ENCODE assay signal across 9 cellular contexts in the genomic region with DNA sequence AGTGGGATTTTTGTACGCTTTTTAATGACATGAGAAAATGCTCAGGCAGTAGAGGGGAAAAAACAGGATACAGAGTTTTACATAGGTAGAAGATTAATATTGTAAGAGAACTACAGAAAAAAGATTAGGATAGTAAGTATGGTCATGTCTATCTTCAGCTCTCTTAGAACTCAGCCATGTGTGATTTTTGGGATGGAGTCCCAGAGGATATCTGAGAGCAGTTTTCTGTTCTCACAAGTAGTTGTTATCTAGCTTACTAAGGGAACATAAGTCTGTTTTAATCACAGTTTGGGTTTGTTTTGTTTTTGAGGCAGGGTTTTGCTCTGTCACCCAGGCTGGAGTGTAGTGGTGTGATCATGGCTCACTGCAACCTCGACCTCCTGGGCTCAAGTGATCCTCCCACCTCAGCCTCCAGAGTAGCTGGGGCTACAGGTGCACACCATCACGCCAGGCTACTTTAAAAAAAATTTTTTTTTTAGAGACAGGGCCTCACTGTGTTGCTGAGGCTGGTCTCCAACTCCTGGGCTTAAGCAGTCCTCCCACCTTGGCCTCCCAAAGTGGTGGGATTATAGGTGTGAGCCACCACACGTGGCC. TPM values are rescaled to one million over a fixed set of nuclear protein-coding genes. Genes with fewer than 3 reads are reported as not detected.
DNase-seq lines count a peak whose midpoint lies in the region; ATAC-seq and TF ChIP-seq lines count a peak whose summit lies in the region.
"Not testable (repeated sequence)": the region's sequence is repeated elsewhere in the genome, so short reads cannot be mapped to it uniquely, and the experiment has no call there.
"Had no signal": no experiment of that assay in that cellular context is flagged by ENCODE, and none has a peak within 500 bp of the region (broad histone marks: within the 10 kb centered on the region; RNA-seq: fewer than 3 reads in every experiment).

No MANE protein-coding gene starts in this region.

- not testable (repeated sequence) for TF ChIP-seq CTCF in CD8-positive, alpha-beta T cell (IDR thresholded peaks at IDR 0.05); right atrium auricular region (IDR thresholded peaks at IDR 0.05)

- H3K27ac Mint-ChIP-seq in CD8-positive, alpha-beta T cell: peak overlapping the region; percentile 53
- H3K27ac Mint-ChIP-seq in T-helper 2 cell treated with Interferon-gamma antibody and Interleukin-4, amounts not matched to agents 5 μg/mL and 100 μg/mL, for 36 hours: peak overlapping the region; percentile 70
- peak overlapping the region; percentile 28 for H3K27ac Mint-ChIP-seq in activated T-helper 1 cell treated with anti-CD3 and anti-CD28 coated beads, Interleukin-12 subunit alpha, Interleukin-12 subunit beta, Interleukin-2, Interleukin-4 antibody, amounts not matched to agents 30 ng/mL and 10 ng/mL and 1 ng/mL, durations not matched to agents 14 hours and 24 hours and 36 hours
- peak overlapping the region; percentile 71 for H3K27ac Mint-ChIP-seq in dendritic cell treated with granulocyte-macrophage colony-stimulating factor and Interleukin-4, amounts not matched to agents 40 ng/mL and 50 ng/mL, for 4 days
- H3K27ac Mint-ChIP-seq in natural killer cell treated with Interleukin-12 subunit alpha and Interleukin-12 subunit beta and Interleukin-15 and Interleukin-18, amount 100 ng/mL, for 72 hours: peak overlapping the region; percentile 63 to 64
- H3K27ac Mint-ChIP-seq in stimulated activated naive CD8-positive, alpha-beta T cell treated with anti-CD3 and anti-CD28 coated beads, Interleukin-15, Interleukin-2, amounts not matched to agents 100 ng/mL and 50 ng/mL, for 24 hours: peak overlapping the region; percentile 13

- not testable (repeated sequence) for H3K27me3 Mint-ChIP-seq in CD8-positive, alpha-beta T cell (ENCODE audit: low read depth); T-helper 2 cell treated with Interferon-gamma antibody and Interleukin-4, amounts not matched to agents 5 μg/mL and 100 μg/mL, for 36 hours (ENCODE audit: low read depth); activated T-helper 1 cell treated with anti-CD3 and anti-CD28 coated beads, Interleukin-12 subunit alpha, Interleukin-12 subunit beta, Interleukin-2, Interleukin-4 antibody, amounts not matched to agents 30 ng/mL and 10 ng/mL and 1 ng/mL, durations not matched to agents 14 hours and 24 hours and 36 hours (ENCODE audit: insufficient read depth); dendritic cell treated with granulocyte-macrophage colony-stimulating factor and Interleukin-4, amounts not matched to agents 40 ng/mL and 50 ng/mL, for 4 days; natural killer cell treated with Interleukin-12 subunit alpha and Interleukin-12 subunit beta and Interleukin-15 and Interleukin-18, amount 100 ng/mL, for 72 hours; stimulated activated naive CD8-positive, alpha-beta T cell treated with anti-CD3 and anti-CD28 coated beads, Interleukin-15, Interleukin-2, amounts not matched to agents 100 ng/mL and 50 ng/mL, for 24 hours

- POLR2A ChIA-PET in CD8-positive, alpha-beta T cell (lab: Charles Lee): not testable (repeated sequence)

- intact Hi-C loops in CD8-positive, alpha-beta T cell (cut with DNase I, micrococcal nuclease); activated T-helper 1 cell treated with anti-CD3 and anti-CD28 coated beads, Interleukin-12 subunit alpha, Interleukin-12 subunit beta, Interleukin-2, Interleukin-4 antibody, amounts not matched to agents 30 ng/mL and 10 ng/mL and 1 ng/mL, durations not matched to agents 14 hours and 24 hours and 36 hours (cut with micrococcal nuclease); dendritic cell treated with granulocyte-macrophage colony-stimulating factor and Interleukin-4, amounts not matched to agents 40 ng/mL and 50 ng/mL, for 4 days (cut with micrococcal nuclease): not testable (repeated sequence)

- H3K9me3 Mint-ChIP-seq in CD8-positive, alpha-beta T cell; T-helper 2 cell treated with Interferon-gamma antibody and Interleukin-4, amounts not matched to agents 5 μg/mL and 100 μg/mL, for 36 hours; activated T-helper 1 cell treated with anti-CD3 and anti-CD28 coated beads, Interleukin-12 subunit alpha, Interleukin-12 subunit beta, Interleukin-2, Interleukin-4 antibody, amounts not matched to agents 30 ng/mL and 10 ng/mL and 1 ng/mL, durations not matched to agents 14 hours and 24 hours and 36 hours; dendritic cell treated with granulocyte-macrophage colony-stimulating factor and Interleukin-4, amounts not matched to agents 40 ng/mL and 50 ng/mL, for 4 days; natural killer cell treated with Interleukin-12 subunit alpha and Interleukin-12 subunit beta and Interleukin-15 and Interleukin-18, amount 100 ng/mL, for 72 hours; stimulated activated naive CD8-positive, alpha-beta T cell treated with anti-CD3 and anti-CD28 coated beads, Interleukin-15, Interleukin-2, amounts not matched to agents 100 ng/mL and 50 ng/mL, for 24 hours: not testable (repeated sequence)

- not testable (repeated sequence) for H3K27me3 ChIP-seq in CD8-positive, alpha-beta T cell (ENCODE audit: insufficient read depth, low read length); right atrium auricular region

- H3K4me1 Mint-ChIP-seq in CD8-positive, alpha-beta T cell (ENCODE audit: low read depth): peaks cover 56% of the 10 kb centered on the region
- H3K4me1 Mint-ChIP-seq in T-helper 2 cell treated with Interferon-gamma antibody and Interleukin-4, amounts not matched to agents 5 μg/mL and 100 μg/mL, for 36 hours (ENCODE audit: low read depth): peaks cover 20% of the 10 kb centered on the region
- peaks cover 22% of the 10 kb centered on the region for H3K4me1 Mint-ChIP-seq in activated T-helper 1 cell treated with anti-CD3 and anti-CD28 coated beads, Interleukin-12 subunit alpha, Interleukin-12 subunit beta, Interleukin-2, Interleukin-4 antibody, amounts not matched to agents 30 ng/mL and 10 ng/mL and 1 ng/mL, durations not matched to agents 14 hours and 24 hours and 36 hours (ENCODE audit: low read depth)
- H3K4me1 Mint-ChIP-seq in dendritic cell treated with granulocyte-macrophage colony-stimulating factor and Interleukin-4, amounts not matched to agents 40 ng/mL and 50 ng/mL, for 4 days (ENCODE audit: low read depth): peaks cover 79% of the 10 kb centered on the region
- H3K4me1 Mint-ChIP-seq in natural killer cell treated with Interleukin-12 subunit alpha and Interleukin-12 subunit beta and Interleukin-15 and Interleukin-18, amount 100 ng/mL, for 72 hours (ENCODE audit: low read depth in 2 of 2): peaks cover 42 to 44% of the 10 kb centered on the region in 2 donors
- H3K4me1 Mint-ChIP-seq in stimulated activated naive CD8-positive, alpha-beta T cell treated with anti-CD3 and anti-CD28 coated beads, Interleukin-15, Interleukin-2, amounts not matched to agents 100 ng/mL and 50 ng/mL, for 24 hours (ENCODE audit: low read depth): peaks cover 53% of the 10 kb centered on the region

- H3K4me3 ChIP-seq in CD8-positive, alpha-beta T cell (ENCODE audit: low read depth, low read length); right atrium auricular region: not testable (repeated sequence)

- not testable (repeated sequence) for DNase-seq in CD8-positive, alpha-beta T cell; T-helper 2 cell treated with Interferon-gamma antibody and Interleukin-4, amounts not matched to agents 5 μg/mL and 100 μg/mL, for 36 hours (ENCODE audit: low spot score); activated T-helper 1 cell treated with anti-CD3 and anti-CD28 coated beads, Interleukin-12 subunit alpha, Interleukin-12 subunit beta, Interleukin-2, Interleukin-4 antibody, amounts not matched to agents 30 ng/mL and 10 ng/mL and 1 ng/mL, durations not matched to agents 14 hours and 24 hours and 36 hours (ENCODE audit: low spot score); right atrium auricular region (ENCODE audit: low spot score); natural killer cell treated with Interleukin-12 subunit alpha and Interleukin-12 subunit beta and Interleukin-15 and Interleukin-18, amount 100 ng/mL, for 72 hours (ENCODE audit: low spot score)

- not testable (repeated sequence) for H3K9me3 ChIP-seq in CD8-positive, alpha-beta T cell (ENCODE audit: low read length); right atrium auricular region

- H3K4me3 Mint-ChIP-seq in CD8-positive, alpha-beta T cell; T-helper 2 cell treated with Interferon-gamma antibody and Interleukin-4, amounts not matched to agents 5 μg/mL and 100 μg/mL, for 36 hours; activated T-helper 1 cell treated with anti-CD3 and anti-CD28 coated beads, Interleukin-12 subunit alpha, Interleukin-12 subunit beta, Interleukin-2, Interleukin-4 antibody, amounts not matched to agents 30 ng/mL and 10 ng/mL and 1 ng/mL, durations not matched to agents 14 hours and 24 hours and 36 hours; dendritic cell treated with granulocyte-macrophage colony-stimulating factor and Interleukin-4, amounts not matched to agents 40 ng/mL and 50 ng/mL, for 4 days; natural killer cell treated with Interleukin-12 subunit alpha and Interleukin-12 subunit beta and Interleukin-15 and Interleukin-18, amount 100 ng/mL, for 72 hours; stimulated activated naive CD8-positive, alpha-beta T cell treated with anti-CD3 and anti-CD28 coated beads, Interleukin-15, Interleukin-2, amounts not matched to agents 100 ng/mL and 50 ng/mL, for 24 hours: not testable (repeated sequence)

- H3K27ac ChIP-seq in CD8-positive, alpha-beta T cell (ENCODE audit: low read depth, low read length): not testable (repeated sequence)
- H3K27ac ChIP-seq in right atrium auricular region: peak overlapping the region; percentile 4 to 17

- CTCF ChIA-PET in CD8-positive, alpha-beta T cell (lab: Charles Lee): interaction anchor here (1.1 kb wide), 1 partner anchor 43 kb away, joined by 3 read pairs; no protein-coding TSS in a partner anchor

- H3K36me3 ChIP-seq in CD8-positive, alpha-beta T cell (ENCODE audit: insufficient read depth, low read length): peaks cover 21% of the 10 kb centered on the region
- peaks cover 25% of the 10 kb centered on the region for H3K36me3 ChIP-seq in right atrium auricular region

- H3K36me3 Mint-ChIP-seq in CD8-positive, alpha-beta T cell: peaks cover 40% of the 10 kb centered on the region
- H3K36me3 Mint-ChIP-seq in T-helper 2 cell treated with Interferon-gamma antibody and Interleukin-4, amounts not matched to agents 5 μg/mL and 100 μg/mL, for 36 hours (ENCODE audit: low read depth): peaks cover 24% of the 10 kb centered on the region
- H3K36me3 Mint-ChIP-seq in activated T-helper 1 cell treated with anti-CD3 and anti-CD28 coated beads, Interleukin-12 subunit alpha, Interleukin-12 subunit beta, Interleukin-2, Interleukin-4 antibody, amounts not matched to agents 30 ng/mL and 10 ng/mL and 1 ng/mL, durations not matched to agents 14 hours and 24 hours and 36 hours (ENCODE audit: low read depth): peaks cover 23% of the 10 kb centered on the region
- H3K36me3 Mint-ChIP-seq in dendritic cell treated with granulocyte-macrophage colony-stimulating factor and Interleukin-4, amounts not matched to agents 40 ng/mL and 50 ng/mL, for 4 days (ENCODE audit: low read depth): peaks cover 51% of the 10 kb centered on the region
- peaks cover 21% of the 10 kb centered on the region for H3K36me3 Mint-ChIP-seq in natural killer cell treated with Interleukin-12 subunit alpha and Interleukin-12 subunit beta and Interleukin-15 and Interleukin-18, amount 100 ng/mL, for 72 hours
- H3K36me3 Mint-ChIP-seq in stimulated activated naive CD8-positive, alpha-beta T cell treated with anti-CD3 and anti-CD28 coated beads, Interleukin-15, Interleukin-2, amounts not matched to agents 100 ng/mL and 50 ng/mL, for 24 hours (ENCODE audit: low read depth): peaks cover 33% of the 10 kb centered on the region

- H3K4me1 ChIP-seq in CD8-positive, alpha-beta T cell (ENCODE audit: insufficient read depth, low read length): peaks cover 26% of the 10 kb centered on the region
- peaks cover 0 to 67% of the 10 kb centered on the region in 2 donors for H3K4me1 ChIP-seq in right atrium auricular region

- ATAC-seq in CD8-positive, alpha-beta T cell; natural killer cell treated with Interleukin-12 subunit alpha and Interleukin-12 subunit beta and Interleukin-15 and Interleukin-18, amount 100 ng/mL, for 72 hours: not testable (repeated sequence)

RNA-seq across cellular contexts. Expression of gene SNX1, which starts 14.4 kb away (rescaled TPM):
- total RNA-seq in CD8-positive, alpha-beta T cell: 10 to 100 TPM; 61.0 to 65.8 TPM
- total RNA-seq in activated T-helper 1 cell treated with anti-CD3 and anti-CD28 coated beads, Interleukin-12 subunit alpha, Interleukin-12 subunit beta, Interleukin-2, Interleukin-4 antibody, amounts not matched to agents 30 ng/mL and 10 ng/mL and 1 ng/mL, durations not matched to agents 14 hours and 24 hours and 36 hours: 139 and 147 TPM in 2 replicates
- total RNA-seq in right atrium auricular region: 10 to 100 TPM; 44.8 to 57.1 TPM
- 100 to 1,000 TPM; 119 to 132 TPM for total RNA-seq in natural killer cell treated with Interleukin-12 subunit alpha and Interleukin-12 subunit beta and Interleukin-15 and Interleukin-18, amount 100 ng/mL, for 72 hours

RNA-seq across cellular contexts. Expression of gene CIAO2A, which starts 16.6 kb away (rescaled TPM):
- 10 to 100 TPM; 12.4 to 12.7 TPM for total RNA-seq in CD8-positive, alpha-beta T cell
- 70.1 and 87.1 TPM in 2 replicates for total RNA-seq in activated T-helper 1 cell treated with anti-CD3 and anti-CD28 coated beads, Interleukin-12 subunit alpha, Interleukin-12 subunit beta, Interleukin-2, Interleukin-4 antibody, amounts not matched to agents 30 ng/mL and 10 ng/mL and 1 ng/mL, durations not matched to agents 14 hours and 24 hours and 36 hours
- total RNA-seq in right atrium auricular region: 10 to 100 TPM; 43.6 to 73.7 TPM
- total RNA-seq in natural killer cell treated with Interleukin-12 subunit alpha and Interleukin-12 subunit beta and Interleukin-15 and Interleukin-18, amount 100 ng/mL, for 72 hours: 10 to 100 TPM; 55.7 to 65.4 TPM

RNA-seq across cellular contexts. Expression of gene SNX22, which starts 41.3 kb away (rescaled TPM):
- under 1 TPM; 0.33 to 0.60 TPM for total RNA-seq in CD8-positive, alpha-beta T cell
- 0.99 and 1.1 TPM in 2 replicates for total RNA-seq in activated T-helper 1 cell treated with anti-CD3 and anti-CD28 coated beads, Interleukin-12 subunit alpha, Interleukin-12 subunit beta, Interleukin-2, Interleukin-4 antibody, amounts not matched to agents 30 ng/mL and 10 ng/mL and 1 ng/mL, durations not matched to agents 14 hours and 24 hours and 36 hours
- total RNA-seq in right atrium auricular region: 10 to 100 TPM; 11.9 to 12.4 TPM
- under 1 TPM in 1 of 2 donors, not detected in 1; 0.07 TPM for total RNA-seq in natural killer cell treated with Interleukin-12 subunit alpha and Interleukin-12 subunit beta and Interleukin-15 and Interleukin-18, amount 100 ng/mL, for 72 hours
- total RNA-seq: Daoy, GM23248 had no signal

RNA-seq across cellular contexts. Expression of gene PPIB, which starts 52.6 kb away (rescaled TPM):
- 100 to 1,000 TPM; 148 to 156 TPM for total RNA-seq in CD8-positive, alpha-beta T cell
- 383 and 388 TPM in 2 replicates for total RNA-seq in activated T-helper 1 cell treated with anti-CD3 and anti-CD28 coated beads, Interleukin-12 subunit alpha, Interleukin-12 subunit beta, Interleukin-2, Interleukin-4 antibody, amounts not matched to agents 30 ng/mL and 10 ng/mL and 1 ng/mL, durations not matched to agents 14 hours and 24 hours and 36 hours
- total RNA-seq in right atrium auricular region: 100 to 1,000 TPM; 139 to 189 TPM
- 100 to 1,000 TPM; 490 to 530 TPM for total RNA-seq in natural killer cell treated with Interleukin-12 subunit alpha and Interleukin-12 subunit beta and Interleukin-15 and Interleukin-18, amount 100 ng/mL, for 72 hours

Comparison
In these comparisons a context has a peak if more than half of its experiments do, and no peak if none do; other contexts are left out.
1. H3K27ac Mint-ChIP-seq: peak in every context shown above with its lines; median percentile 71 in dendritic cell treated with granulocyte-macrophage colony-stimulating factor and Interleukin-4, amounts not matched to agents 40 ng/mL and 50 ng/mL, for 4 days; 70 in T-helper 2 cell treated with Interferon-gamma antibody and Interleukin-4, amounts not matched to agents 5 μg/mL and 100 μg/mL, for 36 hours; 64 in natural killer cell treated with Interleukin-12 subunit alpha and Interleukin-12 subunit beta and Interleukin-15 and Interleukin-18, amount 100 ng/mL, for 72 hours; 53 in CD8-positive, alpha-beta T cell; 28 in activated T-helper 1 cell treated with anti-CD3 and anti-CD28 coated beads, Interleukin-12 subunit alpha, Interleukin-12 subunit beta, Interleukin-2, Interleukin-4 antibody, amounts not matched to agents 30 ng/mL and 10 ng/mL and 1 ng/mL, durations not matched to agents 14 hours and 24 hours and 36 hours; 13 in stimulated activated naive CD8-positive, alpha-beta T cell treated with anti-CD3 and anti-CD28 coated beads, Interleukin-15, Interleukin-2, amounts not matched to agents 100 ng/mL and 50 ng/mL, for 24 hours.